8 cellular contexts compared by ENCODE assay signal in genomic region chr4:37827030-37827705, GRCh38. TPM values are rescaled to one million over a fixed set of nuclear protein-coding genes. Genes with fewer than 3 reads are reported as not detected.
A peak's percentile ranks its signal among the peaks of the same experiment; 100 is the strongest.
DNase-seq lines count a peak whose midpoint lies in the region; ATAC-seq and TF ChIP-seq lines count a peak whose summit lies in the region.

No MANE protein-coding gene starts in this region.

- H4K20me1 ChIP-seq in fibroblast of lung (ENCODE audit: control insufficient read depth, extremely low read depth, insufficient read depth, low read length), result no peaks in the 10 kb centered on the region

- peak; percentile 38 to 42 for DNase-seq in Caco-2
- DNase-seq in fibroblast of lung (ENCODE audit: low read depth in 2 of 2), result peak; percentile 58 to 61
- DNase-seq in GDM1 (lab: John Stamatoyannopoulos, UW), result no peak
- no peak for DNase-seq in DMS114 treated with DMSO at 0.1 percent for 48 hours (lab: John Stamatoyannopoulos, UW; ENCODE audit: unreplicated experiment)

- POLR2A ChIA-PET in Caco-2 (lab: Charles Lee), result interaction anchor here (0.5 to 0.8 kb wide), 3 partner anchors 71 to 141 kb away, joined by 3 read pairs; partner anchors contain the start of gene RELL1

- CTCF ChIA-PET in Caco-2 (lab: Charles Lee), result interaction anchor here (0.6 to 2.6 kb wide), 3 partner anchors 25 to 1696 kb away, joined by 3 to 12 read pairs (median 5); no protein-coding TSS in a partner anchor

- TF ChIP-seq CTCF in Caco-2 (IDR thresholded peaks at IDR 0.05; ENCODE audit: insufficient read depth in 1 of 2, low read depth in 1 of 2, low read length in 1 of 2, severe bottlenecking in 1 of 2, unreplicated experiment in 1 of 2) (no peak), WI38 (IDR thresholded peaks at IDR 0.05; ENCODE audit: low read depth, low read length) (no peak), fibroblast of lung (conservative IDR thresholded peaks at IDR 0.05 in 1 of 2, IDR thresholded peaks at IDR 0.05 in 1 of 2; ENCODE audit: low read depth in 1 of 2, low read length in 2 of 2) (no peak)

- peak overlapping the region; percentile 97 for H2AFZ ChIP-seq in fibroblast of lung (ENCODE audit: low read length)
- H2AFZ ChIP-seq in neuron (ENCODE audit: low read depth, low read length), result peak overlapping the region; percentile 93

- H3K27ac Mint-ChIP-seq in Caco-2 (ENCODE audit: unreplicated experiment), result peak overlapping the region; percentile 79

- no TSS peak for BruUV-seq in Caco-2 (replicated peaks; lab: Mats Ljungman, UMichigan)

- intact Hi-C loops in Caco-2 (cut with micrococcal nuclease; ENCODE audit: unreplicated experiment), result loop anchor here (2.0 to 5.0 kb wide), 2 partner anchors 14 to 150 kb away; no protein-coding TSS in a partner anchor

- peaks cover 5% of the 10 kb centered on the region; the same call in 1 of the 2 replicates for H3K4me1 ChIP-seq in Caco-2
- H3K4me1 ChIP-seq in fibroblast of lung (ENCODE audit: control insufficient read depth, extremely low read depth, insufficient read depth, low read length), result peaks cover 3% of the 10 kb centered on the region
- peaks cover 9% of the 10 kb centered on the region for H3K4me1 ChIP-seq in neuron (ENCODE audit: insufficient read depth, low read length)

- H3K4me2 ChIP-seq in fibroblast of lung (ENCODE audit: extremely low read depth, insufficient read depth, low read length), result peak overlapping the region; percentile 74

- H3K9me3 Mint-ChIP-seq in Caco-2 (ENCODE audit: unreplicated experiment), result no peaks in the 10 kb centered on the region

- H3K9me3 ChIP-seq in Caco-2, result no peaks in the 10 kb centered on the region
- no peaks in the 10 kb centered on the region for H3K9me3 ChIP-seq in fibroblast of lung (ENCODE audit: control insufficient read depth, insufficient read depth, low read depth, low read length)
- H3K9me3 ChIP-seq in neuron (ENCODE audit: low read length), result no peaks in the 10 kb centered on the region

- H3K9ac ChIP-seq in fibroblast of lung (ENCODE audit: insufficient read depth, low read length), result peak overlapping the region; percentile 69

- H3K4me1 Mint-ChIP-seq in Caco-2 (ENCODE audit: low read depth, unreplicated experiment), result peaks cover 13% of the 10 kb centered on the region

- ATAC-seq in GM19372 (IDR thresholded peaks at IDR 0.05; ENCODE audit: low read depth, unreplicated experiment) (peak; percentile 48), HG03342 (IDR thresholded peaks at IDR 0.05; ENCODE audit: unreplicated experiment) (peak; percentile 35)

- peak overlapping the region; percentile 87 for H3K4me3 Mint-ChIP-seq in Caco-2 (ENCODE audit: unreplicated experiment)

- no peaks in the 10 kb centered on the region for H3K27me3 ChIP-seq in Caco-2 (replicated peaks; ENCODE audit: control insufficient read depth, insufficient read depth, low read length)
- H3K27me3 ChIP-seq in fibroblast of lung (ENCODE audit: control insufficient read depth, insufficient read depth, low read length), result no peaks in the 10 kb centered on the region
- no peaks in the 10 kb centered on the region for H3K27me3 ChIP-seq in neuron (ENCODE audit: insufficient read depth, low read length)

- no peaks in the 10 kb centered on the region for H3K79me2 ChIP-seq in fibroblast of lung (ENCODE audit: control insufficient read depth, insufficient read depth, low read length)

- H3K4me3 ChIP-seq in Caco-2 (ENCODE audit: low read depth, low read length) (peak overlapping the region; percentile 83), WI38 (ENCODE audit: low read depth, low read length) (peak overlapping the region; percentile 90), fibroblast of lung (replicated peaks in 1 of 4; ENCODE audit: control extremely low read depth in 1 of 4, insufficient read depth in 1 of 4, low read depth in 3 of 4, low read length in 4 of 4) (peak overlapping the region; percentile 70 to 89 (median 84)), neuron (ENCODE audit: low read length) (peak overlapping the region; percentile 68)

- H3K36me3 ChIP-seq in Caco-2 (ENCODE audit: control insufficient read depth, insufficient read depth, low read length) (no peaks in the 10 kb centered on the region), fibroblast of lung (ENCODE audit: control insufficient read depth, insufficient read depth, low read length) (no peaks in the 10 kb centered on the region), neuron (ENCODE audit: insufficient read depth, low read length) (peaks cover 6% of the 10 kb centered on the region)

- H3K27me3 Mint-ChIP-seq in Caco-2 (ENCODE audit: insufficient read depth, unreplicated experiment), result no peaks in the 10 kb centered on the region

- H3K36me3 Mint-ChIP-seq in Caco-2 (ENCODE audit: insufficient read depth, unreplicated experiment), result peaks cover 19% of the 10 kb centered on the region

- H3K27ac ChIP-seq in fibroblast of lung (ENCODE audit: insufficient read depth, low read length), result peak overlapping the region; percentile 61

RNA-seq across cellular contexts. Expression of gene PGM2, which starts 0.7 kb away (rescaled TPM):
- 29.7 and 33.4 TPM in 2 replicates for total RNA-seq in Caco-2 (2022)
- total RNA-seq in fibroblast of lung, result 14.1 and 15.0 TPM in 2 replicates
- polyA plus RNA-seq in fibroblast of lung, result 14.3 and 15.1 TPM in 2 replicates
- polyA plus RNA-seq in fibroblast of lung (2012), result 14.4 and 16.0 TPM in 2 replicates
- 0.89 and 1.9 TPM in 2 replicates for polyA minus RNA-seq in fibroblast of lung (ENCODE audit: low replicate concordance)

Comparison
In these comparisons a context has a peak if more than half of its experiments do, and no peak if none do; other contexts are left out.
1. DNase-seq: peak in Caco-2 (2 of 2) and fibroblast of lung (2 of 2); none in GDM1 (single experiment) and DMS114 treated with DMSO at 0.1 percent for 48 hours (single experiment).
2. Peak in every context shown above with its lines, with median percentiles within 50 percentile points of each other: H3K4me3 ChIP-seq.